ENCODE assay signal across 1 cellular context in the genomic region with DNA sequence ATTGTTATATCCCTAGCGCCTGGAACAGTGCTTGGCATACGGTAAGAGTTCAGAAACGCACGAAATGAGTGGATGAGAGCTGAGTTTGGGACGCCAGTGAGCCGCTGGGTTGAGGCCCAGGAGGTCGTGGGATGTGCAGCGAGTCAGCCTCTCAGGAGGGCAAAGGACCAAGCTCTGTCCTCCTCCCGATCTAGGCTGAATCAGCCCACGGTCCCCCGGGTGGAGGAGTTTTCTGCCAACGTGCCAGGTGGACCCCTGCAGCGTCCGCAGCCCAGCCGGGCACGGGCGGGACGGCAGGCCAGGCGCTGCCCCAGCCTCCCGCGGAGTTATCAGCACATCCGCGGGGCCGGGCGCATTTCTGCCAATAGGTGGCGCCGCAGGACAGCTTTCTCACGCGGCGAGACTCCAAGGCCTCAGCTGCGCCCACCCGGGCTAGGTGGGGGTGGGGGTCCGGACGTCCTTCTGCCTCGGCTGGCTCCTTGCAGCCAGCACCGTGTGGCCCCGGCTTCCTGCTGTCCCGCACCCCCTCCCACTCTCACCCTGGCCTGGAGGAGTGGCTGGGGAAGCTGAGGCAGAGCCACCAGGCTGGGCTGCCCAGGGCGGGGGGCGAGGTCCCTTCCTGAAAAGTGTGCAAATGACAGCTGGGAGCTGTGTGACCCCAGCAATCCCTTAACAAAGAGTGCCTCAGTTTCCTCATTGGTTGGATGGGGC.
A peak's percentile ranks its signal among the peaks of the same experiment; 100 is the strongest.
TF ChIP-seq lines count a peak whose summit lies in the region.

No MANE protein-coding gene starts in this region.

TF ChIP-seq in K562, 482 proteins besides CTCF, POLR2A, EP300 and RAD21 (continued from another document):
- no peak for TF ChIP-seq CEBPG (CRISPR knock-in tag; IDR thresholded peaks at IDR 0.05)
- TF ChIP-seq CEBPG (tag; conservative IDR thresholded peaks at IDR 0.05 in 1 of 2, IDR thresholded peaks at IDR 0.05 in 1 of 2) = no peak
- TF ChIP-seq RBBP5 (IDR thresholded peaks at IDR 0.05; ENCODE audit: borderline replicate concordance, insufficient read depth, low read length, poor library complexity, severe bottlenecking) = no peak
- peak; percentile 90 for TF ChIP-seq TEAD4 (IDR thresholded peaks at IDR 0.05; ENCODE audit: low read length)
- TF ChIP-seq TEAD4 (CRISPR knock-in tag; IDR thresholded peaks at IDR 0.05; ENCODE audit: borderline replicate concordance) = peak; percentile 98
- peak; percentile 62; the same call in 1 of the 2 replicates for TF ChIP-seq GATAD2A (IDR thresholded peaks at IDR 0.05)
- no peak for TF ChIP-seq KLF10 (CRISPR knock-in tag; IDR thresholded peaks at IDR 0.05)
- TF ChIP-seq, protein P1, sequence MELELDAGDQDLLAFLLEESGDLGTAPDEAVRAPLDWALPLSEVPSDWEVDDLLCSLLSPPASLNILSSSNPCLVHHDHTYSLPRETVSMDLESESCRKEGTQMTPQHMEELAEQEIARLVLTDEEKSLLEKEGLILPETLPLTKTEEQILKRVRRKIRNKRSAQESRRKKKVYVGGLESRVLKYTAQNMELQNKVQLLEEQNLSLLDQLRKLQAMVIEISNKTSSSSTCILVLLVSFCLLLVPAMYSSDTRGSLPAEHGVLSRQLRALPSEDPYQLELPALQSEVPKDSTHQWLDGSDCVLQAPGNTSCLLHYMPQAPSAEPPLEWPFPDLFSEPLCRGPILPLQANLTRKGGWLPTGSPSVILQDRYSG (tag; conservative IDR thresholded peaks at IDR 0.05; ENCODE audit: low read depth) = no peak
- TF ChIP-seq, protein P2, sequence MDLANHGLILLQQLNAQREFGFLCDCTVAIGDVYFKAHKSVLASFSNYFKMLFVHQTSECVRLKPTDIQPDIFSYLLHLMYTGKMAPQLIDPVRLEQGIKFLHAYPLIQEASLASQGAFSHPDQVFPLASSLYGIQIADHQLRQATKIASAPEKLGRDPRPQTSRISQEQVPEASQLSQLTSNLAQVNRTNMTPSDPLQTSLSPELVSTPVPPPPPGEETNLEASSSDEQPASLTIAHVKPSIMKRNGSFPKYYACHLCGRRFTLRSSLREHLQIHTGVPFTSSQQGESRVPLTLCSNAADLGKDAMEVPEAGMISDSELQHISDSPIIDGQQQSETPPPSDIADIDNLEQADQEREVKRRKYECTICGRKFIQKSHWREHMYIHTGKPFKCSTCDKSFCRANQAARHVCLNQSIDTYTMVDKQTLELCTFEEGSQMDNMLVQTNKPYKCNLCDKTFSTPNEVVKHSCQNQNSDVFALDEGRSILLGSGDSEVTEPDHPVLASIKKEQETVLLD (IDR thresholded peaks at IDR 0.05) = no peak
- TF ChIP-seq ZC3H8 (IDR thresholded peaks at IDR 0.05) = no peak
- 0 out of 4 replicates have a peak, but pooled peaks of 1 of the 2 experiments have one; percentile 23 for TF ChIP-seq HDAC1 (IDR thresholded peaks at IDR 0.05)
- TF ChIP-seq ATF1 (CRISPR knock-in tag; IDR thresholded peaks at IDR 0.05) = no peak
- no peak for TF ChIP-seq ATF1 (tag; IDR thresholded peaks at IDR 0.05)
- no peak for TF ChIP-seq GTF2E2 (tag; IDR thresholded peaks at IDR 0.05)
- TF ChIP-seq SMARCA5 (IDR thresholded peaks at IDR 0.05) = peak; percentile 45; the same call in 1 of the 2 replicates
- no peak for TF ChIP-seq CBX2 (IDR thresholded peaks at IDR 0.05; ENCODE audit: insufficient read depth, low read length, poor library complexity, severe bottlenecking)
- no peak for TF ChIP-seq CREM (IDR thresholded peaks at IDR 0.05; ENCODE audit: low read depth)
- TF ChIP-seq, protein P3, sequence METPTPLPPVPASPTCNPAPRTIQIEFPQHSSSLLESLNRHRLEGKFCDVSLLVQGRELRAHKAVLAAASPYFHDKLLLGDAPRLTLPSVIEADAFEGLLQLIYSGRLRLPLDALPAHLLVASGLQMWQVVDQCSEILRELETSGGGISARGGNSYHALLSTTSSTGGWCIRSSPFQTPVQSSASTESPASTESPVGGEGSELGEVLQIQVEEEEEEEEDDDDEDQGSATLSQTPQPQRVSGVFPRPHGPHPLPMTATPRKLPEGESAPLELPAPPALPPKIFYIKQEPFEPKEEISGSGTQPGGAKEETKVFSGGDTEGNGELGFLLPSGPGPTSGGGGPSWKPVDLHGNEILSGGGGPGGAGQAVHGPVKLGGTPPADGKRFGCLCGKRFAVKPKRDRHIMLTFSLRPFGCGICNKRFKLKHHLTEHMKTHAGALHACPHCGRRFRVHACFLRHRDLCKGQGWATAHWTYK (CRISPR knock-in tag; IDR thresholded peaks at IDR 0.05) = no peak
- TF ChIP-seq CXXC5 (CRISPR knock-in tag; IDR thresholded peaks at IDR 0.05) = peak; percentile 53; the same call in 1 of the 2 replicates
- TF ChIP-seq ZKSCAN1 (IDR thresholded peaks at IDR 0.05; ENCODE audit: low read depth, low read length) = no peak
- TF ChIP-seq, protein P4, sequence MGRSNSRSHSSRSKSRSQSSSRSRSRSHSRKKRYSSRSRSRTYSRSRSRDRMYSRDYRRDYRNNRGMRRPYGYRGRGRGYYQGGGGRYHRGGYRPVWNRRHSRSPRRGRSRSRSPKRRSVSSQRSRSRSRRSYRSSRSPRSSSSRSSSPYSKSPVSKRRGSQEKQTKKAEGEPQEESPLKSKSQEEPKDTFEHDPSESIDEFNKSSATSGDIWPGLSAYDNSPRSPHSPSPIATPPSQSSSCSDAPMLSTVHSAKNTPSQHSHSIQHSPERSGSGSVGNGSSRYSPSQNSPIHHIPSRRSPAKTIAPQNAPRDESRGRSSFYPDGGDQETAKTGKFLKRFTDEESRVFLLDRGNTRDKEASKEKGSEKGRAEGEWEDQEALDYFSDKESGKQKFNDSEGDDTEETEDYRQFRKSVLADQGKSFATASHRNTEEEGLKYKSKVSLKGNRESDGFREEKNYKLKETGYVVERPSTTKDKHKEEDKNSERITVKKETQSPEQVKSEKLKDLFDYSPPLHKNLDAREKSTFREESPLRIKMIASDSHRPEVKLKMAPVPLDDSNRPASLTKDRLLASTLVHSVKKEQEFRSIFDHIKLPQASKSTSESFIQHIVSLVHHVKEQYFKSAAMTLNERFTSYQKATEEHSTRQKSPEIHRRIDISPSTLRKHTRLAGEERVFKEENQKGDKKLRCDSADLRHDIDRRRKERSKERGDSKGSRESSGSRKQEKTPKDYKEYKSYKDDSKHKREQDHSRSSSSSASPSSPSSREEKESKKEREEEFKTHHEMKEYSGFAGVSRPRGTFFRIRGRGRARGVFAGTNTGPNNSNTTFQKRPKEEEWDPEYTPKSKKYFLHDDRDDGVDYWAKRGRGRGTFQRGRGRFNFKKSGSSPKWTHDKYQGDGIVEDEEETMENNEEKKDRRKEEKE (IDR thresholded peaks at IDR 0.05; ENCODE audit: borderline replicate concordance in 1 of 2, control insufficient read depth in 1 of 2, low read depth in 2 of 2, low read length in 1 of 2) = no peak
- peak; percentile 98 for TF ChIP-seq TEAD2 (tag; IDR thresholded peaks at IDR 0.05)
- TF ChIP-seq, protein P5, sequence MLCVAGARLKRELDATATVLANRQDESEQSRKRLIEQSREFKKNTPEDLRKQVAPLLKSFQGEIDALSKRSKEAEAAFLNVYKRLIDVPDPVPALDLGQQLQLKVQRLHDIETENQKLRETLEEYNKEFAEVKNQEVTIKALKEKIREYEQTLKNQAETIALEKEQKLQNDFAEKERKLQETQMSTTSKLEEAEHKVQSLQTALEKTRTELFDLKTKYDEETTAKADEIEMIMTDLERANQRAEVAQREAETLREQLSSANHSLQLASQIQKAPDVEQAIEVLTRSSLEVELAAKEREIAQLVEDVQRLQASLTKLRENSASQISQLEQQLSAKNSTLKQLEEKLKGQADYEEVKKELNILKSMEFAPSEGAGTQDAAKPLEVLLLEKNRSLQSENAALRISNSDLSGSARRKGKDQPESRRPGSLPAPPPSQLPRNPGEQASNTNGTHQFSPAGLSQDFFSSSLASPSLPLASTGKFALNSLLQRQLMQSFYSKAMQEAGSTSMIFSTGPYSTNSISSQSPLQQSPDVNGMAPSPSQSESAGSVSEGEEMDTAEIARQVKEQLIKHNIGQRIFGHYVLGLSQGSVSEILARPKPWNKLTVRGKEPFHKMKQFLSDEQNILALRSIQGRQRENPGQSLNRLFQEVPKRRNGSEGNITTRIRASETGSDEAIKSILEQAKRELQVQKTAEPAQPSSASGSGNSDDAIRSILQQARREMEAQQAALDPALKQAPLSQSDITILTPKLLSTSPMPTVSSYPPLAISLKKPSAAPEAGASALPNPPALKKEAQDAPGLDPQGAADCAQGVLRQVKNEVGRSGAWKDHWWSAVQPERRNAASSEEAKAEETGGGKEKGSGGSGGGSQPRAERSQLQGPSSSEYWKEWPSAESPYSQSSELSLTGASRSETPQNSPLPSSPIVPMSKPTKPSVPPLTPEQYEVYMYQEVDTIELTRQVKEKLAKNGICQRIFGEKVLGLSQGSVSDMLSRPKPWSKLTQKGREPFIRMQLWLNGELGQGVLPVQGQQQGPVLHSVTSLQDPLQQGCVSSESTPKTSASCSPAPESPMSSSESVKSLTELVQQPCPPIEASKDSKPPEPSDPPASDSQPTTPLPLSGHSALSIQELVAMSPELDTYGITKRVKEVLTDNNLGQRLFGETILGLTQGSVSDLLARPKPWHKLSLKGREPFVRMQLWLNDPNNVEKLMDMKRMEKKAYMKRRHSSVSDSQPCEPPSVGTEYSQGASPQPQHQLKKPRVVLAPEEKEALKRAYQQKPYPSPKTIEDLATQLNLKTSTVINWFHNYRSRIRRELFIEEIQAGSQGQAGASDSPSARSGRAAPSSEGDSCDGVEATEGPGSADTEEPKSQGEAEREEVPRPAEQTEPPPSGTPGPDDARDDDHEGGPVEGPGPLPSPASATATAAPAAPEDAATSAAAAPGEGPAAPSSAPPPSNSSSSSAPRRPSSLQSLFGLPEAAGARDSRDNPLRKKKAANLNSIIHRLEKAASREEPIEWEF (CRISPR knock-in tag; IDR thresholded peaks at IDR 0.05) = no peak
- TF ChIP-seq, protein P6, sequence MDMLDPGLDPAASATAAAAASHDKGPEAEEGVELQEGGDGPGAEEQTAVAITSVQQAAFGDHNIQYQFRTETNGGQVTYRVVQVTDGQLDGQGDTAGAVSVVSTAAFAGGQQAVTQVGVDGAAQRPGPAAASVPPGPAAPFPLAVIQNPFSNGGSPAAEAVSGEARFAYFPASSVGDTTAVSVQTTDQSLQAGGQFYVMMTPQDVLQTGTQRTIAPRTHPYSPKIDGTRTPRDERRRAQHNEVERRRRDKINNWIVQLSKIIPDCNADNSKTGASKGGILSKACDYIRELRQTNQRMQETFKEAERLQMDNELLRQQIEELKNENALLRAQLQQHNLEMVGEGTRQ (CRISPR knock-in tag; IDR thresholded peaks at IDR 0.05) = no peak
- TF ChIP-seq, protein P7, sequence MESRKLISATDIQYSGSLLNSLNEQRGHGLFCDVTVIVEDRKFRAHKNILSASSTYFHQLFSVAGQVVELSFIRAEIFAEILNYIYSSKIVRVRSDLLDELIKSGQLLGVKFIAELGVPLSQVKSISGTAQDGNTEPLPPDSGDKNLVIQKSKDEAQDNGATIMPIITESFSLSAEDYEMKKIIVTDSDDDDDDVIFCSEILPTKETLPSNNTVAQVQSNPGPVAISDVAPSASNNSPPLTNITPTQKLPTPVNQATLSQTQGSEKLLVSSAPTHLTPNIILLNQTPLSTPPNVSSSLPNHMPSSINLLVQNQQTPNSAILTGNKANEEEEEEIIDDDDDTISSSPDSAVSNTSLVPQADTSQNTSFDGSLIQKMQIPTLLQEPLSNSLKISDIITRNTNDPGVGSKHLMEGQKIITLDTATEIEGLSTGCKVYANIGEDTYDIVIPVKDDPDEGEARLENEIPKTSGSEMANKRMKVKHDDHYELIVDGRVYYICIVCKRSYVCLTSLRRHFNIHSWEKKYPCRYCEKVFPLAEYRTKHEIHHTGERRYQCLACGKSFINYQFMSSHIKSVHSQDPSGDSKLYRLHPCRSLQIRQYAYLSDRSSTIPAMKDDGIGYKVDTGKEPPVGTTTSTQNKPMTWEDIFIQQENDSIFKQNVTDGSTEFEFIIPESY (CRISPR knock-in tag; IDR thresholded peaks at IDR 0.05) = peak; percentile 60
- TF ChIP-seq FOSL1 (tag; conservative IDR thresholded peaks at IDR 0.05) = no peak
- TF ChIP-seq MCM5 (IDR thresholded peaks at IDR 0.05; ENCODE audit: low read depth) = no peak
- TF ChIP-seq HDAC6 (IDR thresholded peaks at IDR 0.05; ENCODE audit: low read depth, low read length) = no peak
- TF ChIP-seq, protein P8, sequence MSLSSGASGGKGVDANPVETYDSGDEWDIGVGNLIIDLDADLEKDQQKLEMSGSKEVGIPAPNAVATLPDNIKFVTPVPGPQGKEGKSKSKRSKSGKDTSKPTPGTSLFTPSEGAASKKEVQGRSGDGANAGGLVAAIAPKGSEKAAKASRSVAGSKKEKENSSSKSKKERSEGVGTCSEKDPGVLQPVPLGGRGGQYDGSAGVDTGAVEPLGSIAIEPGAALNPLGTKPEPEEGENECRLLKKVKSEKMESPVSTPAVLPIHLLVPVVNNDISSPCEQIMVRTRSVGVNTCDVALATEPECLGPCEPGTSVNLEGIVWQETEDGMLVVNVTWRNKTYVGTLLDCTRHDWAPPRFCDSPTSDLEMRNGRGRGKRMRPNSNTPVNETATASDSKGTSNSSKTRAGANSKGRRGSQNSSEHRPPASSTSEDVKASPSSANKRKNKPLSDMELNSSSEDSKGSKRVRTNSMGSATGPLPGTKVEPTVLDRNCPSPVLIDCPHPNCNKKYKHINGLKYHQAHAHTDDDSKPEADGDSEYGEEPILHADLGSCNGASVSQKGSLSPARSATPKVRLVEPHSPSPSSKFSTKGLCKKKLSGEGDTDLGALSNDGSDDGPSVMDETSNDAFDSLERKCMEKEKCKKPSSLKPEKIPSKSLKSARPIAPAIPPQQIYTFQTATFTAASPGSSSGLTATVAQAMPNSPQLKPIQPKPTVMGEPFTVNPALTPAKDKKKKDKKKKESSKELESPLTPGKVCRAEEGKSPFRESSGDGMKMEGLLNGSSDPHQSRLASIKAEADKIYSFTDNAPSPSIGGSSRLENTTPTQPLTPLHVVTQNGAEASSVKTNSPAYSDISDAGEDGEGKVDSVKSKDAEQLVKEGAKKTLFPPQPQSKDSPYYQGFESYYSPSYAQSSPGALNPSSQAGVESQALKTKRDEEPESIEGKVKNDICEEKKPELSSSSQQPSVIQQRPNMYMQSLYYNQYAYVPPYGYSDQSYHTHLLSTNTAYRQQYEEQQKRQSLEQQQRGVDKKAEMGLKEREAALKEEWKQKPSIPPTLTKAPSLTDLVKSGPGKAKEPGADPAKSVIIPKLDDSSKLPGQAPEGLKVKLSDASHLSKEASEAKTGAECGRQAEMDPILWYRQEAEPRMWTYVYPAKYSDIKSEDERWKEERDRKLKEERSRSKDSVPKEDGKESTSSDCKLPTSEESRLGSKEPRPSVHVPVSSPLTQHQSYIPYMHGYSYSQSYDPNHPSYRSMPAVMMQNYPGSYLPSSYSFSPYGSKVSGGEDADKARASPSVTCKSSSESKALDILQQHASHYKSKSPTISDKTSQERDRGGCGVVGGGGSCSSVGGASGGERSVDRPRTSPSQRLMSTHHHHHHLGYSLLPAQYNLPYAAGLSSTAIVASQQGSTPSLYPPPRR (CRISPR knock-in tag; IDR thresholded peaks at IDR 0.05; ENCODE audit: borderline replicate concordance) = no peak
- no peak for TF ChIP-seq FUS (optimal IDR thresholded peaks at IDR 0.05; ENCODE audit: low read depth, low read length)
- no peak for TF ChIP-seq ZNF79 (CRISPR knock-in tag; IDR thresholded peaks at IDR 0.05; ENCODE audit: low read depth)
